29 cellular contexts compared by ENCODE assay signal in the genomic region with DNA sequence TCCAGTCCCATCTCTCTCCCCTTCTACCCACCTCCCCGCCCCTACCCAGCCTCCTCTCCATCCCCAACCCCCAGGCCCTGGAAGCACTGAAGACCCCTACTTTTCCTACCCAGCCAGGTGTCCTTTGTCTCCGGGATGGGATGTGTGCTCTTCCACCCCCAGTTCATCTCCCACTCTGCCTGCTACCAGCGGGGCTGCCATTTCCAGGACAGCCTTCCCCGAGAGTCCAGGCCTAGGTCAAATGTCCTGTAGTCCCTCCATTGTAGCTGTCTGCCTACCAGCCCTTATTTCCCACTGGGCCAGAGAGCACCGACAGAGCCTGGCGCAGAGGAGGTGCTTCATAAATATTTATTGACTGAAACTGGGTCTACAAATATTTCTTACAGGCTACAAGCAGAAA.
"Had no signal": no experiment of that assay in that cellular context is flagged by ENCODE, and none has a peak within 500 bp of the region (broad histone marks: within the 10 kb centered on the region; RNA-seq: fewer than 3 reads in every experiment).

No MANE protein-coding gene starts in this region.

- ATAC-seq: naive thymus-derived CD8-positive, alpha-beta T cell; psoas muscle; right cardiac atrium; right lobe of liver; stimulated activated effector memory CD8-positive, alpha-beta T cell treated with anti-CD3 and anti-CD28 coated beads, Interleukin-12 subunit alpha, Interleukin-12 subunit beta, amount 100 ng/mL, for 72 hours; stimulated activated naive B cell treated with anti-CD40 and anti-IgM and Interleukin-4, amounts not matched to agents 10 μg/mL and 1 μg/mL and 100 μg/mL, for 72 hours; upper lobe of right lung had no signal

- FAIRE-seq: small intestine, urothelium cell line had no signal

- H3K4me3 Mint-ChIP-seq: naive B cell; naive thymus-derived CD8-positive, alpha-beta T cell; natural killer cell treated with Interleukin-12 subunit alpha and Interleukin-12 subunit beta and Interleukin-15 and Interleukin-18, amount 100 ng/mL, for 72 hours; nephron progenitor cell; neural crest cell; stimulated activated effector memory CD8-positive, alpha-beta T cell treated with anti-CD3 and anti-CD28 coated beads, Interleukin-12 subunit alpha, Interleukin-12 subunit beta, amount 100 ng/mL, for 72 hours; stimulated activated naive B cell treated with anti-CD40 and anti-IgM and Interleukin-4, amounts not matched to agents 10 μg/mL and 1 μg/mL and 100 μg/mL, for 72 hours; stimulated activated naive CD8-positive, alpha-beta T cell treated with anti-CD3 and anti-CD28 coated beads, Interleukin-15, Interleukin-2, amounts not matched to agents 100 ng/mL and 50 ng/mL, for 24 hours had no signal

- H3K4me3 ChIP-seq: ovary, psoas muscle, right lobe of liver, sigmoid colon, stomach, thoracic aorta, thyroid gland, tibial nerve, upper lobe of right lung had no signal

- H3K27me3 ChIP-seq: neutrophil, ovary, right lobe of liver, sigmoid colon, stomach, thyroid gland, tibial nerve, upper lobe of right lung had no signal

- H3K9me3 ChIP-seq: neutrophil, ovary, psoas muscle, right lobe of liver, thyroid gland, upper lobe of right lung had no signal

- H3K36me3 ChIP-seq: neutrophil, ovary, right lobe of liver, sigmoid colon, stomach, thoracic aorta, thyroid gland, tibial nerve, upper lobe of right lung had no signal

- DNase-seq: naive B cell; naive thymus-derived CD8-positive, alpha-beta T cell; nephron progenitor cell; ovary; psoas muscle; right cardiac atrium; right lobe of liver; sigmoid colon; small intestine; stimulated activated CD4-positive, alpha-beta T cell treated with anti-CD3 and anti-CD28 coated beads, Interleukin-15, amount 100 ng/mL, for 24 hours; stimulated activated CD4-positive, alpha-beta T cell treated with anti-CD3 and anti-CD28 coated beads, Interleukin-2, amount 100 ng/mL, for 24 hours; stimulated activated CD4-positive, alpha-beta T cell treated with anti-CD3 and anti-CD28 coated beads, Interleukin-2, amount 100 ng/mL, for 48 hours; stimulated activated CD4-positive, alpha-beta T cell treated with anti-CD3 and anti-CD28 coated beads, Interleukin-4, amount 100 ng/mL, for 24 hours; stimulated activated naive B cell treated with anti-CD40 and anti-IgM and Interleukin-4, amounts not matched to agents 10 μg/mL and 1 μg/mL and 100 μg/mL, for 72 hours; stimulated activated naive CD4-positive, alpha-beta T cell treated with Interleukin-2 at 50 U/mL for 16 hours; stomach; thyroid gland; trophoblast cell; upper lobe of right lung had no signal

- H3K4me1 Mint-ChIP-seq: naive B cell; neural crest cell; stimulated activated effector memory CD8-positive, alpha-beta T cell treated with anti-CD3 and anti-CD28 coated beads, Interleukin-12 subunit alpha, Interleukin-12 subunit beta, amount 100 ng/mL, for 72 hours; stimulated activated naive B cell treated with anti-CD40 and anti-IgM and Interleukin-4, amounts not matched to agents 10 μg/mL and 1 μg/mL and 100 μg/mL, for 72 hours had no signal

- H3K27ac Mint-ChIP-seq: naive B cell; natural killer cell treated with Interleukin-12 subunit alpha and Interleukin-12 subunit beta and Interleukin-15 and Interleukin-18, amount 100 ng/mL, for 72 hours; nephron progenitor cell; progenitor cell of endocrine pancreas; stimulated activated effector memory CD8-positive, alpha-beta T cell treated with anti-CD3 and anti-CD28 coated beads, Interleukin-12 subunit alpha, Interleukin-12 subunit beta, amount 100 ng/mL, for 72 hours; stimulated activated naive B cell treated with anti-CD40 and anti-IgM and Interleukin-4, amounts not matched to agents 10 μg/mL and 1 μg/mL and 100 μg/mL, for 72 hours; stimulated activated naive CD8-positive, alpha-beta T cell treated with anti-CD3 and anti-CD28 coated beads, Interleukin-15, Interleukin-2, amounts not matched to agents 100 ng/mL and 50 ng/mL, for 24 hours had no signal

- H3K4me1 ChIP-seq: parathyroid adenoma, psoas muscle, right lobe of liver, sigmoid colon, stomach, thyroid gland, tibial nerve, upper lobe of right lung had no signal

- H3K27me3 Mint-ChIP-seq: naive thymus-derived CD8-positive, alpha-beta T cell; stimulated activated naive CD8-positive, alpha-beta T cell treated with anti-CD3 and anti-CD28 coated beads, Interleukin-15, Interleukin-2, amounts not matched to agents 100 ng/mL and 50 ng/mL, for 24 hours had no signal

- H3K27ac ChIP-seq: neutrophil, ovary, parathyroid adenoma, psoas muscle, right lobe of liver, sigmoid colon, stomach, thoracic aorta, thyroid gland, tibial nerve, upper lobe of right lung had no signal
